In the genomic region with DNA sequence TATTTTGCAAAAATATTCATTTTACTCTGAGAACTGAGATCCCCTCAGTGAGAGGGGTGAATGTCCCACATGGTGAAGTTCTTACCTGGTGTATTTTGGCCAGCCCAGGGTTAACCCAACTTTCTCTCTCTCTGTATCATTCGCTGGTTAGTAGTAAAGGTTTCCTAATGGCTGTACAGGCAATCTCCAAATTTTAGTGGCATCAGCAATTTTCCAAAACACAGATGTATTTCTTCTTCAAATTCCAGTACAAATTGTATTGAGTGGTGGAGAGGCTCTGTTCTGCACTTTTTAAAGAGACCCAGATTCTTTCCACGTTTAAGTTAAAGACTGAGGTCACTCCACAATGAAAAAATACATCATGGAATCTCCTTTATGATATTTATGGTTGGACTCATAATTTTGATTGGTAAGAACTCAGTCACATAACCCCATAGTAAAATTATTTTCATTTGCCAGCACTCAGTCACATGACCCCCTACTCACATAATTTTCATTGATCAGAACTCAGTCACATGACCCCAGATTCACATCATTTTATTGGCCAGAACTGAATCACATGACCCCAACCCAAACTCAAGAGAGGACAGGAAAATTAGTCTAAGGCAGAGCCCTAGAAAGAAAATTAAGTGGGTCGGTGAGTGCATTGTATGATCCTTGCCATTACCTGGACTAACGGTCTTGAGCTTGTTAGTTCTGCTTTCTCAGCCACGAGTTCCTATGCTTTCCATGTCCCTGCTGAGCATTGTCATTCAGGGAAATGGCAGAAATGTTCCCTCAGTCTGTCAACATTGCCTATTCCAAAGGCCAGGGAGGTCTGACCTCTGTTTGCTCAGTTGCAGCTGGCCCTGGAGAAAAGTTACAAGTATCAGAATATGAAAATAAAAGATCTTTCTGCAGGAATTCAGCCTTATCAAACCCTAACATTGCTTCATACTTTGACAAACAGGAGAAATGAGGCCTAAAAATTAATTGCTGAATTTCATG, we compare ENCODE assay signal across 2 cellular contexts.
TF ChIP-seq lines count a peak whose summit lies in the region.

No MANE protein-coding gene starts in this region.

TF ChIP-seq in H1, 55 proteins besides CTCF, POLR2A, EP300 and RAD21:
- TF ChIP-seq, protein P1, sequence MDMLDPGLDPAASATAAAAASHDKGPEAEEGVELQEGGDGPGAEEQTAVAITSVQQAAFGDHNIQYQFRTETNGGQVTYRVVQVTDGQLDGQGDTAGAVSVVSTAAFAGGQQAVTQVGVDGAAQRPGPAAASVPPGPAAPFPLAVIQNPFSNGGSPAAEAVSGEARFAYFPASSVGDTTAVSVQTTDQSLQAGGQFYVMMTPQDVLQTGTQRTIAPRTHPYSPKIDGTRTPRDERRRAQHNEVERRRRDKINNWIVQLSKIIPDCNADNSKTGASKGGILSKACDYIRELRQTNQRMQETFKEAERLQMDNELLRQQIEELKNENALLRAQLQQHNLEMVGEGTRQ (IDR thresholded peaks at IDR 0.05; ENCODE audit: low read length) = peak; percentile 59
- TF ChIP-seq SUZ12 (IDR thresholded peaks at IDR 0.05; ENCODE audit: low read length) = no peak
- TF ChIP-seq, protein P2, sequence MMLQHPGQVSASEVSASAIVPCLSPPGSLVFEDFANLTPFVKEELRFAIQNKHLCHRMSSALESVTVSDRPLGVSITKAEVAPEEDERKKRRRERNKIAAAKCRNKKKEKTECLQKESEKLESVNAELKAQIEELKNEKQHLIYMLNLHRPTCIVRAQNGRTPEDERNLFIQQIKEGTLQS (IDR thresholded peaks at IDR 0.05; ENCODE audit: insufficient read depth, low read depth, low read length) = no peak
TF ChIP-seq in H1: peak in this region for 1.

TF ChIP-seq in liver, 16 proteins besides CTCF, POLR2A, EP300 and RAD21:
- TF ChIP-seq, protein P3, sequence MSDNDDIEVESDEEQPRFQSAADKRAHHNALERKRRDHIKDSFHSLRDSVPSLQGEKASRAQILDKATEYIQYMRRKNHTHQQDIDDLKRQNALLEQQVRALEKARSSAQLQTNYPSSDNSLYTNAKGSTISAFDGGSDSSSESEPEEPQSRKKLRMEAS (IDR thresholded peaks at IDR 0.05) = peak; percentile 58
- TF ChIP-seq, protein P4, sequence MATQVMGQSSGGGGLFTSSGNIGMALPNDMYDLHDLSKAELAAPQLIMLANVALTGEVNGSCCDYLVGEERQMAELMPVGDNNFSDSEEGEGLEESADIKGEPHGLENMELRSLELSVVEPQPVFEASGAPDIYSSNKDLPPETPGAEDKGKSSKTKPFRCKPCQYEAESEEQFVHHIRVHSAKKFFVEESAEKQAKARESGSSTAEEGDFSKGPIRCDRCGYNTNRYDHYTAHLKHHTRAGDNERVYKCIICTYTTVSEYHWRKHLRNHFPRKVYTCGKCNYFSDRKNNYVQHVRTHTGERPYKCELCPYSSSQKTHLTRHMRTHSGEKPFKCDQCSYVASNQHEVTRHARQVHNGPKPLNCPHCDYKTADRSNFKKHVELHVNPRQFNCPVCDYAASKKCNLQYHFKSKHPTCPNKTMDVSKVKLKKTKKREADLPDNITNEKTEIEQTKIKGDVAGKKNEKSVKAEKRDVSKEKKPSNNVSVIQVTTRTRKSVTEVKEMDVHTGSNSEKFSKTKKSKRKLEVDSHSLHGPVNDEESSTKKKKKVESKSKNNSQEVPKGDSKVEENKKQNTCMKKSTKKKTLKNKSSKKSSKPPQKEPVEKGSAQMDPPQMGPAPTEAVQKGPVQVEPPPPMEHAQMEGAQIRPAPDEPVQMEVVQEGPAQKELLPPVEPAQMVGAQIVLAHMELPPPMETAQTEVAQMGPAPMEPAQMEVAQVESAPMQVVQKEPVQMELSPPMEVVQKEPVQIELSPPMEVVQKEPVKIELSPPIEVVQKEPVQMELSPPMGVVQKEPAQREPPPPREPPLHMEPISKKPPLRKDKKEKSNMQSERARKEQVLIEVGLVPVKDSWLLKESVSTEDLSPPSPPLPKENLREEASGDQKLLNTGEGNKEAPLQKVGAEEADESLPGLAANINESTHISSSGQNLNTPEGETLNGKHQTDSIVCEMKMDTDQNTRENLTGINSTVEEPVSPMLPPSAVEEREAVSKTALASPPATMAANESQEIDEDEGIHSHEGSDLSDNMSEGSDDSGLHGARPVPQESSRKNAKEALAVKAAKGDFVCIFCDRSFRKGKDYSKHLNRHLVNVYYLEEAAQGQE (IDR thresholded peaks at IDR 0.05) = peak; percentile 63
- TF ChIP-seq, protein P2 (IDR thresholded peaks at IDR 0.05) = no peak
- TF ChIP-seq SP1 (IDR thresholded peaks at IDR 0.05) (peak; percentile 61), EGR1 (IDR thresholded peaks at IDR 0.05; ENCODE audit: low read depth in 2 of 2) (no peak), HNF4G (IDR thresholded peaks at IDR 0.05) (no peak), YY1 (IDR thresholded peaks at IDR 0.05) (peak; percentile 87), GABPA (IDR thresholded peaks at IDR 0.05 in 1 of 2, conservative IDR thresholded peaks at IDR 0.05 in 1 of 2) (no peak), RXRA (IDR thresholded peaks at IDR 0.05) (peak; percentile 27 to 66), JUND (IDR thresholded peaks at IDR 0.05) (peak in 1 of 2 donors; percentile 57), TAF1 (conservative IDR thresholded peaks at IDR 0.05) (no peak), HNF4A (conservative IDR thresholded peaks at IDR 0.05) (peak; percentile 66 to 81), FOXA2 (IDR thresholded peaks at IDR 0.05) (peak; percentile 87), NR2F2 (IDR thresholded peaks at IDR 0.05) (peak; percentile 49), FOXA1 (IDR thresholded peaks at IDR 0.05) (peak; percentile 81)
- TF ChIP-seq, protein P5, sequence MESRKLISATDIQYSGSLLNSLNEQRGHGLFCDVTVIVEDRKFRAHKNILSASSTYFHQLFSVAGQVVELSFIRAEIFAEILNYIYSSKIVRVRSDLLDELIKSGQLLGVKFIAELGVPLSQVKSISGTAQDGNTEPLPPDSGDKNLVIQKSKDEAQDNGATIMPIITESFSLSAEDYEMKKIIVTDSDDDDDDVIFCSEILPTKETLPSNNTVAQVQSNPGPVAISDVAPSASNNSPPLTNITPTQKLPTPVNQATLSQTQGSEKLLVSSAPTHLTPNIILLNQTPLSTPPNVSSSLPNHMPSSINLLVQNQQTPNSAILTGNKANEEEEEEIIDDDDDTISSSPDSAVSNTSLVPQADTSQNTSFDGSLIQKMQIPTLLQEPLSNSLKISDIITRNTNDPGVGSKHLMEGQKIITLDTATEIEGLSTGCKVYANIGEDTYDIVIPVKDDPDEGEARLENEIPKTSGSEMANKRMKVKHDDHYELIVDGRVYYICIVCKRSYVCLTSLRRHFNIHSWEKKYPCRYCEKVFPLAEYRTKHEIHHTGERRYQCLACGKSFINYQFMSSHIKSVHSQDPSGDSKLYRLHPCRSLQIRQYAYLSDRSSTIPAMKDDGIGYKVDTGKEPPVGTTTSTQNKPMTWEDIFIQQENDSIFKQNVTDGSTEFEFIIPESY (IDR thresholded peaks at IDR 0.05) = no peak
